1 cellular context compared by ENCODE assay signal in genomic region chr17:55264640-55265298, GRCh38.
TF ChIP-seq lines count a peak whose summit lies in the region.

Gene HLF (plus strand): TSS chr17:55264960. CDS start chr17:55265485, 525 bp downstream.

TF ChIP-seq in HepG2, 621 proteins besides CTCF, POLR2A, EP300 and RAD21 (continued from another document and continues in another):
- TF ChIP-seq ARID5B (CRISPR knock-in tag; IDR thresholded peaks at IDR 0.05) (no peak; the same call in 1 of the 2 replicates), NRL (CRISPR knock-in tag; IDR thresholded peaks at IDR 0.05; ENCODE audit: borderline replicate concordance) (no peak), RORA (CRISPR knock-in tag; IDR thresholded peaks at IDR 0.05) (no peak), ZNF891 (CRISPR knock-in tag; IDR thresholded peaks at IDR 0.05) (no peak), FOXA1 (IDR thresholded peaks at IDR 0.05) (no peak), FOXA1 (CRISPR knock-in tag; IDR thresholded peaks at IDR 0.05) (no peak), SP2 (CRISPR knock-in tag; IDR thresholded peaks at IDR 0.05) (no peak), ZSCAN12 (CRISPR knock-in tag; IDR thresholded peaks at IDR 0.05) (peak; percentile 14; the same call in 1 of the 2 replicates), ETV6 (CRISPR knock-in tag; conservative IDR thresholded peaks at IDR 0.05) (0 out of 2 replicates have a peak, but pooled peaks have one; percentile 24), NONO (IDR thresholded peaks at IDR 0.05) (no peak), NONO (CRISPR knock-in tag; conservative IDR thresholded peaks at IDR 0.05) (peak; percentile 50; the same call in 1 of the 2 replicates), ZBTB10 (CRISPR knock-in tag; IDR thresholded peaks at IDR 0.05; ENCODE audit: borderline replicate concordance) (no peak), NCOR1 (IDR thresholded peaks at IDR 0.05; ENCODE audit: borderline replicate concordance, low read length) (no peak; the same call in 1 of the 2 replicates), ZNF503 (CRISPR knock-in tag; IDR thresholded peaks at IDR 0.05) (no peak), BRD4 (CRISPR knock-in tag; IDR thresholded peaks at IDR 0.05) (no peak), ZNF12 (CRISPR knock-in tag; IDR thresholded peaks at IDR 0.05) (no peak), HDAC2 (CRISPR knock-in tag; IDR thresholded peaks at IDR 0.05) (no peak), ZNF776 (CRISPR knock-in tag; IDR thresholded peaks at IDR 0.05) (peak; percentile 69; the same call in 1 of the 2 replicates), ZNF207 (IDR thresholded peaks at IDR 0.05; ENCODE audit: borderline replicate concordance) (no peak), SRF (IDR thresholded peaks at IDR 0.05; ENCODE audit: low read depth, low read length) (0 out of 2 replicates have a peak, but pooled peaks have one; percentile 2), TIGD3 (CRISPR knock-in tag; IDR thresholded peaks at IDR 0.05; ENCODE audit: borderline replicate concordance) (no peak), HNRNPL (IDR thresholded peaks at IDR 0.05; ENCODE audit: low read depth, low read length) (no peak), ZNF878 (CRISPR knock-in tag; IDR thresholded peaks at IDR 0.05) (no peak), CSRNP2 (CRISPR knock-in tag; conservative IDR thresholded peaks at IDR 0.05; ENCODE audit: low read depth) (no peak), ZNF883 (CRISPR knock-in tag; IDR thresholded peaks at IDR 0.05; ENCODE audit: not compliant biosample characterization) (no peak), CHD2 (IDR thresholded peaks at IDR 0.05; ENCODE audit: low read depth, low read length) (no peak), NCOA5 (CRISPR knock-in tag; IDR thresholded peaks at IDR 0.05) (no peak), ZNF746 (CRISPR knock-in tag; IDR thresholded peaks at IDR 0.05) (no peak; the same call in 1 of the 2 replicates), ZNF101 (CRISPR knock-in tag; IDR thresholded peaks at IDR 0.05; ENCODE audit: borderline replicate concordance, low read depth) (no peak), ZNF552 (CRISPR knock-in tag; IDR thresholded peaks at IDR 0.05; ENCODE audit: borderline replicate concordance) (no peak), ZNF34 (CRISPR knock-in tag; IDR thresholded peaks at IDR 0.05; ENCODE audit: borderline replicate concordance) (no peak; the same call in 1 of the 2 replicates), PHF8 (CRISPR knock-in tag; IDR thresholded peaks at IDR 0.05) (no peak), ZNF296 (CRISPR knock-in tag; conservative IDR thresholded peaks at IDR 0.05) (no peak), IRX3 (CRISPR knock-in tag; IDR thresholded peaks at IDR 0.05; ENCODE audit: borderline replicate concordance, low read depth) (peak; percentile 66; the same call in 1 of the 2 replicates), RBAK (CRISPR knock-in tag; IDR thresholded peaks at IDR 0.05) (no peak), DMTF1 (CRISPR knock-in tag; IDR thresholded peaks at IDR 0.05) (no peak), SALL1 (CRISPR knock-in tag; IDR thresholded peaks at IDR 0.05) (peak; percentile 81), REST (IDR thresholded peaks at IDR 0.05; ENCODE audit: borderline replicate concordance in 1 of 2, low read depth in 1 of 2, low read length in 2 of 2) (peak in 1 of 2 experiments; percentile 17; a peak in 2 of 4 replicates), PRPF4 (IDR thresholded peaks at IDR 0.05; ENCODE audit: low read depth, low read length, poor library complexity, severe bottlenecking) (no peak), PITX1 (CRISPR knock-in tag; IDR thresholded peaks at IDR 0.05) (no peak), ZNF710 (CRISPR knock-in tag; IDR thresholded peaks at IDR 0.05; ENCODE audit: borderline replicate concordance) (no peak), ZNF460 (CRISPR knock-in tag; IDR thresholded peaks at IDR 0.05; ENCODE audit: borderline replicate concordance) (no peak), FOXJ3 (CRISPR knock-in tag; IDR thresholded peaks at IDR 0.05; ENCODE audit: borderline replicate concordance) (no peak), PPARG (CRISPR knock-in tag; conservative IDR thresholded peaks at IDR 0.05) (0 out of 2 replicates have a peak, but pooled peaks have one; percentile 22), ZNF570 (CRISPR knock-in tag; IDR thresholded peaks at IDR 0.05; ENCODE audit: borderline replicate concordance) (no peak), ESRRA (CRISPR knock-in tag; IDR thresholded peaks at IDR 0.05; ENCODE audit: low read depth) (peak; percentile 43; the same call in 1 of the 2 replicates), NR2C2 (CRISPR knock-in tag; IDR thresholded peaks at IDR 0.05; ENCODE audit: borderline replicate concordance) (no peak)
